In genomic region chr2:195657634-195658540, GRCh38 we compare ENCODE assay signal across 1 cellular context.
TF ChIP-seq lines count a peak whose summit lies in the region.

No MANE protein-coding gene starts in this region.

TF ChIP-seq in HEK293, 187 proteins besides CTCF, POLR2A, EP300 and RAD21 (continued from another document and continues in another):
- TF ChIP-seq ZBTB10 (tag by site-specific recombination; IDR thresholded peaks at IDR 0.05) (peak; percentile 61; the same call in 1 of the 2 replicates), FEZF1 (tag by site-specific recombination; IDR thresholded peaks at IDR 0.05) (no peak), ZFP41 (tag by site-specific recombination; IDR thresholded peaks at IDR 0.05; ENCODE audit: borderline replicate concordance) (no peak), ZSCAN30 (tag by site-specific recombination; IDR thresholded peaks at IDR 0.05) (no peak), ZNF433 (tag by site-specific recombination; IDR thresholded peaks at IDR 0.05; ENCODE audit: low read depth) (no peak), HOXC10 (CRISPR knock-in tag; IDR thresholded peaks at IDR 0.05) (no peak), ZNF837 (tag by site-specific recombination; IDR thresholded peaks at IDR 0.05) (no peak), KLF16 (tag by site-specific recombination; IDR thresholded peaks at IDR 0.05) (0 out of 2 replicates have a peak, but pooled peaks have one; percentile 49), ZBTB8A (tag by site-specific recombination; IDR thresholded peaks at IDR 0.05) (no peak), ZNF132 (tag by site-specific recombination; IDR thresholded peaks at IDR 0.05; ENCODE audit: borderline replicate concordance) (no peak), ZNF341 (tag by site-specific recombination; IDR thresholded peaks at IDR 0.05; ENCODE audit: low read depth) (no peak), ZNF48 (tag by site-specific recombination; IDR thresholded peaks at IDR 0.05) (no peak), ZNF274 (IDR thresholded peaks at IDR 0.05; ENCODE audit: low read length) (no peak), ZNF274 (tag by site-specific recombination; IDR thresholded peaks at IDR 0.05; ENCODE audit: borderline replicate concordance) (no peak), ZNF747 (tag by site-specific recombination; IDR thresholded peaks at IDR 0.05) (no peak), SETDB1 (IDR thresholded peaks at IDR 0.05; ENCODE audit: insufficient read length, low read length) (no peak), ZNF624 (tag by site-specific recombination; IDR thresholded peaks at IDR 0.05) (no peak), ZSCAN5A (tag by site-specific recombination; IDR thresholded peaks at IDR 0.05) (no peak), ZNF394 (tag by site-specific recombination; IDR thresholded peaks at IDR 0.05; ENCODE audit: borderline replicate concordance) (no peak), ZNF785 (tag by site-specific recombination; IDR thresholded peaks at IDR 0.05) (no peak), ZNF404 (tag by site-specific recombination; IDR thresholded peaks at IDR 0.05) (no peak), ZNF184 (tag by site-specific recombination; IDR thresholded peaks at IDR 0.05) (no peak), ZNF664 (tag by site-specific recombination; IDR thresholded peaks at IDR 0.05) (no peak), ZNF670 (tag by site-specific recombination; IDR thresholded peaks at IDR 0.05; ENCODE audit: low read depth) (no peak), ZSCAN4 (tag by site-specific recombination; IDR thresholded peaks at IDR 0.05) (no peak), ZNF18 (tag by site-specific recombination; IDR thresholded peaks at IDR 0.05) (no peak), ZNF280D (tag by site-specific recombination; IDR thresholded peaks at IDR 0.05) (no peak), ZNF311 (tag by site-specific recombination; IDR thresholded peaks at IDR 0.05; ENCODE audit: borderline replicate concordance) (no peak), ZNF76 (tag by site-specific recombination; IDR thresholded peaks at IDR 0.05; ENCODE audit: borderline replicate concordance, low read depth) (no peak), ZNF121 (tag by site-specific recombination; IDR thresholded peaks at IDR 0.05) (no peak), ZNF292 (tag by site-specific recombination; IDR thresholded peaks at IDR 0.05; ENCODE audit: borderline replicate concordance, low read depth) (no peak), ZNF155 (tag by site-specific recombination; IDR thresholded peaks at IDR 0.05) (no peak), ZFP69B (tag by site-specific recombination; IDR thresholded peaks at IDR 0.05) (no peak), ZNF133 (tag by site-specific recombination; IDR thresholded peaks at IDR 0.05) (no peak), SP3 (tag by site-specific recombination; IDR thresholded peaks at IDR 0.05) (0 out of 2 replicates have a peak, but pooled peaks have one; percentile 16), ZNF214 (tag by site-specific recombination; IDR thresholded peaks at IDR 0.05; ENCODE audit: borderline replicate concordance) (no peak), BCL11A (tag by site-specific recombination; IDR thresholded peaks at IDR 0.05; ENCODE audit: low read depth) (no peak), ZNF37A (tag by site-specific recombination; IDR thresholded peaks at IDR 0.05) (no peak), ZBTB20 (tag by site-specific recombination; IDR thresholded peaks at IDR 0.05) (peak; percentile 19; the same call in 1 of the 2 replicates), ZNF449 (tag by site-specific recombination; IDR thresholded peaks at IDR 0.05) (no peak), ZSCAN23 (tag by site-specific recombination; IDR thresholded peaks at IDR 0.05) (no peak), GLI4 (tag by site-specific recombination; IDR thresholded peaks at IDR 0.05) (no peak), ZNF266 (tag by site-specific recombination; IDR thresholded peaks at IDR 0.05; ENCODE audit: low read depth) (no peak)
- TF ChIP-seq, protein P1, sequence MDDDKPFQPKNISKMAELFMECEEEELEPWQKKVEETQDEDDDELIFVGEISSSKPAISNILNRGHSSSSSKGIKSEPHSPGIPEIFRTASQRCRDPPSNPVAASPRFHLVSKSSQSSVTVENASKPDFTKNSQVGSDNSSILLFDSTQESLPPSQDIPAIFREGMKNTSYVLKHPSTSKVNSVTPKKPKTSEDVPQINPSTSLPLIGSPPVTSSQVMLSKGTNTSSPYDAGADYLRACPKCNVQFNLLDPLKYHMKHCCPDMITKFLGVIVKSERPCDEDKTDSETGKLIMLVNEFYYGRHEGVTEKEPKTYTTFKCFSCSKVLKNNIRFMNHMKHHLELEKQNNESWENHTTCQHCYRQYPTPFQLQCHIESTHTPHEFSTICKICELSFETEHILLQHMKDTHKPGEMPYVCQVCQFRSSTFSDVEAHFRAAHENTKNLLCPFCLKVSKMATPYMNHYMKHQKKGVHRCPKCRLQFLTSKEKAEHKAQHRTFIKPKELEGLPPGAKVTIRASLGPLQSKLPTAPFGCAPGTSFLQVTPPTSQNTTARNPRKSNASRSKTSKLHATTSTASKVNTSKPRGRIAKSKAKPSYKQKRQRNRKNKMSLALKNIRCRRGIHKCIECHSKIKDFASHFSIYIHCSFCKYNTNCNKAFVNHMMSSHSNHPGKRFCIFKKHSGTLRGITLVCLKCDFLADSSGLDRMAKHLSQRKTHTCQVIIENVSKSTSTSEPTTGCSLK (tag by site-specific recombination; IDR thresholded peaks at IDR 0.05): no peak
- TF ChIP-seq, protein P2, sequence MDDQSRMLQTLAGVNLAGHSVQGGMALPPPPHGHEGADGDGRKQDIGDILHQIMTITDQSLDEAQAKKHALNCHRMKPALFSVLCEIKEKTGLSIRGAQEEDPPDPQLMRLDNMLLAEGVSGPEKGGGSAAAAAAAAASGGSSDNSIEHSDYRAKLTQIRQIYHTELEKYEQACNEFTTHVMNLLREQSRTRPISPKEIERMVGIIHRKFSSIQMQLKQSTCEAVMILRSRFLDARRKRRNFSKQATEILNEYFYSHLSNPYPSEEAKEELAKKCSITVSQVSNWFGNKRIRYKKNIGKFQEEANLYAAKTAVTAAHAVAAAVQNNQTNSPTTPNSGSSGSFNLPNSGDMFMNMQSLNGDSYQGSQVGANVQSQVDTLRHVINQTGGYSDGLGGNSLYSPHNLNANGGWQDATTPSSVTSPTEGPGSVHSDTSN (CRISPR knock-in tag; IDR thresholded peaks at IDR 0.05): no peak
- TF ChIP-seq, protein P3, sequence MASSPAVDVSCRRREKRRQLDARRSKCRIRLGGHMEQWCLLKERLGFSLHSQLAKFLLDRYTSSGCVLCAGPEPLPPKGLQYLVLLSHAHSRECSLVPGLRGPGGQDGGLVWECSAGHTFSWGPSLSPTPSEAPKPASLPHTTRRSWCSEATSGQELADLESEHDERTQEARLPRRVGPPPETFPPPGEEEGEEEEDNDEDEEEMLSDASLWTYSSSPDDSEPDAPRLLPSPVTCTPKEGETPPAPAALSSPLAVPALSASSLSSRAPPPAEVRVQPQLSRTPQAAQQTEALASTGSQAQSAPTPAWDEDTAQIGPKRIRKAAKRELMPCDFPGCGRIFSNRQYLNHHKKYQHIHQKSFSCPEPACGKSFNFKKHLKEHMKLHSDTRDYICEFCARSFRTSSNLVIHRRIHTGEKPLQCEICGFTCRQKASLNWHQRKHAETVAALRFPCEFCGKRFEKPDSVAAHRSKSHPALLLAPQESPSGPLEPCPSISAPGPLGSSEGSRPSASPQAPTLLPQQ (tag by site-specific recombination; IDR thresholded peaks at IDR 0.05): no peak
- TF ChIP-seq, protein P4, sequence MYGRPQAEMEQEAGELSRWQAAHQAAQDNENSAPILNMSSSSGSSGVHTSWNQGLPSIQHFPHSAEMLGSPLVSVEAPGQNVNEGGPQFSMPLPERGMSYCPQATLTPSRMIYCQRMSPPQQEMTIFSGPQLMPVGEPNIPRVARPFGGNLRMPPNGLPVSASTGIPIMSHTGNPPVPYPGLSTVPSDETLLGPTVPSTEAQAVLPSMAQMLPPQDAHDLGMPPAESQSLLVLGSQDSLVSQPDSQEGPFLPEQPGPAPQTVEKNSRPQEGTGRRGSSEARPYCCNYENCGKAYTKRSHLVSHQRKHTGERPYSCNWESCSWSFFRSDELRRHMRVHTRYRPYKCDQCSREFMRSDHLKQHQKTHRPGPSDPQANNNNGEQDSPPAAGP (tag by site-specific recombination; IDR thresholded peaks at IDR 0.05): 0 out of 2 replicates have a peak, but pooled peaks have one; percentile 26
